20 cellular contexts compared by ENCODE assay signal in genomic region chr9:131129183-131129582, GRCh38. TPM values are rescaled to one million over a fixed set of nuclear protein-coding genes. Genes with fewer than 3 reads are reported as not detected.
DNase-seq lines count a peak whose midpoint lies in the region; ATAC-seq and TF ChIP-seq lines count a peak whose summit lies in the region.
"Had no signal": no experiment of that assay in that cellular context is flagged by ENCODE, and none has a peak within 500 bp of the region (broad histone marks: within the 10 kb centered on the region; RNA-seq: fewer than 3 reads in every experiment).

No MANE protein-coding gene starts in this region.

- no peak overlapping the region for H3K9ac ChIP-seq in Loucy (ENCODE audit: low read depth, low read length, poor library complexity, severe bottlenecking)
- H3K9ac ChIP-seq: BLaER1, GM23248 had no signal

- peak overlapping the region; percentile 37 for H3K4me2 ChIP-seq in Loucy (ENCODE audit: low read depth, low read length, poor library complexity, severe bottlenecking)
- H3K4me2 ChIP-seq: BLaER1 had no signal

- H3K4me1 ChIP-seq in Loucy (ENCODE audit: insufficient read depth, low read length, poor library complexity, severe bottlenecking), result peaks cover 9% of the 10 kb centered on the region

- ATAC-seq in activated CD4-positive, alpha-beta T cell treated with anti-CD3 and anti-CD28 coated beads for 36 hours, result no peak
- no peak for ATAC-seq in activated CD8-positive, alpha-beta T cell treated with anti-CD3 and anti-CD28 coated beads for 36 hours
- ATAC-seq in activated CD8-positive, alpha-beta T cell treated with anti-CD3 and anti-CD28 coated beads, Interleukin-2, amount 10 ng/mL, durations not matched to agents 7 days and 5 days, result no peak
- ATAC-seq in activated T-cell treated with anti-CD3 and anti-CD28 coated beads, Interleukin-2, amount 50 U/mL, for 72 hours (replicated peaks in 1 of 2), result no peak
- ATAC-seq: GM12878 had no signal

- POLR2A ChIA-PET in activated CD4-positive, alpha-beta T cell treated with anti-CD3 and anti-CD28 coated beads for 36 hours (lab: Charles Lee), result no interaction called here
- POLR2A ChIA-PET in activated CD8-positive, alpha-beta T cell treated with anti-CD3 and anti-CD28 coated beads for 36 hours (lab: Charles Lee), result interaction anchor here (0.9 to 1.5 kb wide), 3 partner anchors 11 to 137 kb away, joined by 3 to 5 read pairs (median 3); no protein-coding TSS in a partner anchor
- POLR2A ChIA-PET in activated CD8-positive, alpha-beta T cell treated with anti-CD3 and anti-CD28 coated beads, Interleukin-2, amount 10 ng/mL, durations not matched to agents 7 days and 5 days (lab: Charles Lee), result no interaction called here

- peaks cover 10% of the 10 kb centered on the region for H4K20me1 ChIP-seq in Loucy (ENCODE audit: insufficient read depth, low read length, poor library complexity, severe bottlenecking)

- DNase-seq in activated CD4-positive, alpha-beta T cell treated with anti-CD3 and anti-CD28 coated beads for 36 hours, result no peak
- DNase-seq in activated CD4-positive, alpha-beta T cell treated with anti-CD3 and anti-CD28 coated beads for 1 hour, result no peak
- no peak for DNase-seq in activated CD8-positive, alpha-beta T cell treated with anti-CD3 and anti-CD28 coated beads for 36 hours
- DNase-seq in activated CD8-positive, alpha-beta T cell treated with anti-CD3 and anti-CD28 coated beads, Interleukin-2, amount 10 ng/mL, durations not matched to agents 7 days and 5 days, result no peak
- no peak for DNase-seq in activated T-cell treated with anti-CD3 and anti-CD28 coated beads, Interleukin-2, amount 50 U/mL, for 72 hours
- no peak for DNase-seq in activated T-cell treated with anti-CD3 and anti-CD28 coated beads, Interleukin-2, amount 50 U/mL, for 48 hours
- no peak for DNase-seq in NK-92 treated with Interleukin-12 subunit alpha and Interleukin-12 subunit beta, amount 100 ng/mL, for 24 hours (lab: John Stamatoyannopoulos, UW)
- DNase-seq: CD4-positive, CD25-positive, alpha-beta regulatory T cell; CD8-positive, alpha-beta memory T cell; DMS 273 treated with DMSO at 0.1 percent for 48 hours; DMS79; EL; GDM1; GM23248; H7; HCEC 1CT had no signal

- H3F3A ChIP-seq in Loucy (ENCODE audit: low read depth), result no peaks in the 10 kb centered on the region

- H3K4me3 Mint-ChIP-seq in activated CD4-positive, alpha-beta T cell treated with anti-CD3 and anti-CD28 coated beads for 36 hours, result no peak overlapping the region
- H3K4me3 Mint-ChIP-seq in activated CD8-positive, alpha-beta T cell treated with anti-CD3 and anti-CD28 coated beads for 36 hours, result no peak overlapping the region
- no peak overlapping the region for H3K4me3 Mint-ChIP-seq in activated CD8-positive, alpha-beta T cell treated with anti-CD3 and anti-CD28 coated beads, Interleukin-2, amount 10 ng/mL, durations not matched to agents 7 days and 5 days
- H3K4me3 Mint-ChIP-seq in activated T-cell treated with anti-CD3 and anti-CD28 coated beads, Interleukin-2, amount 50 U/mL, for 72 hours, result no peak overlapping the region
- H3K4me3 Mint-ChIP-seq: B cell; CD8-positive, alpha-beta memory T cell had no signal

- no peaks in the 10 kb centered on the region for H3K9me3 Mint-ChIP-seq in activated CD4-positive, alpha-beta T cell treated with anti-CD3 and anti-CD28 coated beads for 36 hours (ENCODE audit: low read depth)
- H3K9me3 Mint-ChIP-seq in activated CD8-positive, alpha-beta T cell treated with anti-CD3 and anti-CD28 coated beads for 36 hours, result no peaks in the 10 kb centered on the region
- H3K9me3 Mint-ChIP-seq in activated CD8-positive, alpha-beta T cell treated with anti-CD3 and anti-CD28 coated beads, Interleukin-2, amount 10 ng/mL, durations not matched to agents 7 days and 5 days (ENCODE audit: insufficient read depth), result no peaks in the 10 kb centered on the region
- no peaks in the 10 kb centered on the region for H3K9me3 Mint-ChIP-seq in activated T-cell treated with anti-CD3 and anti-CD28 coated beads, Interleukin-2, amount 50 U/mL, for 72 hours
- H3K9me3 Mint-ChIP-seq: CD4-positive, CD25-positive, alpha-beta regulatory T cell; CD8-positive, alpha-beta memory T cell had no signal

- peaks cover 49% of the 10 kb centered on the region for H3K79me2 ChIP-seq in Loucy (ENCODE audit: insufficient read depth, low read length)

- CTCF ChIA-PET in activated CD4-positive, alpha-beta T cell treated with anti-CD3 and anti-CD28 coated beads for 36 hours (lab: Charles Lee), result no interaction called here
- CTCF ChIA-PET in activated CD8-positive, alpha-beta T cell treated with anti-CD3 and anti-CD28 coated beads for 36 hours (lab: Charles Lee), result no interaction called here
- CTCF ChIA-PET in activated CD8-positive, alpha-beta T cell treated with anti-CD3 and anti-CD28 coated beads, Interleukin-2, amount 10 ng/mL, durations not matched to agents 7 days and 5 days (lab: Charles Lee), result no interaction called here

- no peaks in the 10 kb centered on the region for H3K9me3 ChIP-seq in Loucy (ENCODE audit: insufficient read depth, low read depth, low read length)
- H3K9me3 ChIP-seq: BLaER1 had no signal

- H3K27ac Mint-ChIP-seq in activated CD4-positive, alpha-beta T cell treated with anti-CD3 and anti-CD28 coated beads for 36 hours, result peak overlapping the region; percentile 3
- H3K27ac Mint-ChIP-seq in activated CD8-positive, alpha-beta T cell treated with anti-CD3 and anti-CD28 coated beads for 36 hours, result peak overlapping the region; percentile 9
- no peak overlapping the region for H3K27ac Mint-ChIP-seq in activated CD8-positive, alpha-beta T cell treated with anti-CD3 and anti-CD28 coated beads, Interleukin-2, amount 10 ng/mL, durations not matched to agents 7 days and 5 days
- peak overlapping the region; percentile 4 for H3K27ac Mint-ChIP-seq in activated T-cell treated with anti-CD3 and anti-CD28 coated beads, Interleukin-2, amount 50 U/mL, for 72 hours
- H3K27ac Mint-ChIP-seq: B cell; CD4-positive, CD25-positive, alpha-beta regulatory T cell had no signal

- H3K27me3 ChIP-seq in Loucy (ENCODE audit: insufficient read depth, low read length, poor library complexity, severe bottlenecking), result no peaks in the 10 kb centered on the region
- H3K27me3 ChIP-seq: BLaER1 had no signal

- H3K9me2 ChIP-seq in Loucy (replicated peaks; ENCODE audit: low read depth, low read length), result no peaks in the 10 kb centered on the region

- H3K36me3 Mint-ChIP-seq in activated CD4-positive, alpha-beta T cell treated with anti-CD3 and anti-CD28 coated beads for 36 hours (ENCODE audit: low read depth), result peaks cover 56% of the 10 kb centered on the region
- H3K36me3 Mint-ChIP-seq in activated CD8-positive, alpha-beta T cell treated with anti-CD3 and anti-CD28 coated beads for 36 hours (ENCODE audit: low read depth), result peaks cover 48% of the 10 kb centered on the region
- peaks cover 48% of the 10 kb centered on the region for H3K36me3 Mint-ChIP-seq in activated CD8-positive, alpha-beta T cell treated with anti-CD3 and anti-CD28 coated beads, Interleukin-2, amount 10 ng/mL, durations not matched to agents 7 days and 5 days (ENCODE audit: low read depth)
- peaks cover 15 to 32% of the 10 kb centered on the region in 2 donors for H3K36me3 Mint-ChIP-seq in activated T-cell treated with anti-CD3 and anti-CD28 coated beads, Interleukin-2, amount 50 U/mL, for 72 hours (ENCODE audit: insufficient read depth in 2 of 2)

- H3K27me3 Mint-ChIP-seq in activated CD4-positive, alpha-beta T cell treated with anti-CD3 and anti-CD28 coated beads for 36 hours, result no peaks in the 10 kb centered on the region
- H3K27me3 Mint-ChIP-seq in activated CD8-positive, alpha-beta T cell treated with anti-CD3 and anti-CD28 coated beads for 36 hours, result no peaks in the 10 kb centered on the region
- H3K27me3 Mint-ChIP-seq in activated CD8-positive, alpha-beta T cell treated with anti-CD3 and anti-CD28 coated beads, Interleukin-2, amount 10 ng/mL, durations not matched to agents 7 days and 5 days (ENCODE audit: low read depth), result no peaks in the 10 kb centered on the region
- no peaks in the 10 kb centered on the region for H3K27me3 Mint-ChIP-seq in activated T-cell treated with anti-CD3 and anti-CD28 coated beads, Interleukin-2, amount 50 U/mL, for 72 hours (ENCODE audit: low read depth)
- H3K27me3 Mint-ChIP-seq: B cell; CD8-positive, alpha-beta memory T cell had no signal

- intact Hi-C loops in activated CD4-positive, alpha-beta T cell treated with anti-CD3 and anti-CD28 coated beads for 36 hours (cut with DNase I, micrococcal nuclease), result loop anchor here (5.0 to 10.0 kb wide), 5 partner anchors 606 to 1813 kb away; partner anchors contain the start of genes MED27 (in 2 of the 2), GTF3C4 (in 1 of the 2) and TSC1 (in 1 of the 2)
- intact Hi-C loops in activated CD8-positive, alpha-beta T cell treated with anti-CD3 and anti-CD28 coated beads for 36 hours (cut with micrococcal nuclease), result no loop called here

- no peak overlapping the region for H2AFZ ChIP-seq in Loucy (ENCODE audit: low read length)
- H2AFZ ChIP-seq: GM23248 had no signal

- H3K4me1 Mint-ChIP-seq in activated CD4-positive, alpha-beta T cell treated with anti-CD3 and anti-CD28 coated beads for 36 hours, result peaks cover 33% of the 10 kb centered on the region
- peaks cover 34% of the 10 kb centered on the region for H3K4me1 Mint-ChIP-seq in activated CD8-positive, alpha-beta T cell treated with anti-CD3 and anti-CD28 coated beads for 36 hours (ENCODE audit: low read depth)
- peaks cover 29% of the 10 kb centered on the region for H3K4me1 Mint-ChIP-seq in activated CD8-positive, alpha-beta T cell treated with anti-CD3 and anti-CD28 coated beads, Interleukin-2, amount 10 ng/mL, durations not matched to agents 7 days and 5 days (ENCODE audit: low read depth)
- H3K4me1 Mint-ChIP-seq in activated T-cell treated with anti-CD3 and anti-CD28 coated beads, Interleukin-2, amount 50 U/mL, for 72 hours (ENCODE audit: low read depth), result peaks cover 42% of the 10 kb centered on the region

- TF ChIP-seq CTCF in activated CD8-positive, alpha-beta T cell treated with anti-CD3 and anti-CD28 coated beads for 36 hours (IDR thresholded peaks at IDR 0.05), result no peak
- TF ChIP-seq CTCF in Loucy (conservative IDR thresholded peaks at IDR 0.05; ENCODE audit: low read length), result no peak

- peaks cover 31% of the 10 kb centered on the region; the same call in 1 of the 2 replicates for H3K36me3 ChIP-seq in Loucy (ENCODE audit: insufficient read depth, low read length)

- no peak overlapping the region for H3K4me3 ChIP-seq in Loucy (ENCODE audit: low read length, poor library complexity, severe bottlenecking)
- H3K4me3 ChIP-seq: BLaER1, GM12878, GM23248 had no signal

RNA-seq across cellular contexts. Expression of gene NUP214, which starts 3.8 kb away (rescaled TPM):
- 10 to 100 TPM; 61.4 to 97.7 TPM for total RNA-seq in activated CD4-positive, alpha-beta T cell treated with anti-CD3 and anti-CD28 coated beads for 36 hours
- 10 to 100 TPM; 57.6 to 58.3 TPM for total RNA-seq in activated CD8-positive, alpha-beta T cell treated with anti-CD3 and anti-CD28 coated beads for 36 hours
- 10 to 100 TPM; 61.3 to 63.5 TPM for total RNA-seq in activated CD8-positive, alpha-beta T cell treated with anti-CD3 and anti-CD28 coated beads, Interleukin-2, amount 10 ng/mL, durations not matched to agents 7 days and 5 days
- 10 to 100 TPM; 67.6 to 78.5 TPM for total RNA-seq in activated T-cell treated with anti-CD3 and anti-CD28 coated beads, Interleukin-2, amount 50 U/mL, for 72 hours

RNA-seq across cellular contexts. Expression of gene AIF1L, which starts 32.9 kb away (rescaled TPM):
- 1 to 10 TPM; 1.0 to 1.4 TPM for total RNA-seq in activated CD4-positive, alpha-beta T cell treated with anti-CD3 and anti-CD28 coated beads for 36 hours
- total RNA-seq in activated CD8-positive, alpha-beta T cell treated with anti-CD3 and anti-CD28 coated beads for 36 hours, result 1 to 10 TPM in 1 of 2 experiments, under 1 TPM in 1; 0.72 to 1.9 TPM
- total RNA-seq in activated CD8-positive, alpha-beta T cell treated with anti-CD3 and anti-CD28 coated beads, Interleukin-2, amount 10 ng/mL, durations not matched to agents 7 days and 5 days, result under 1 TPM; 0.29 to 0.31 TPM
- total RNA-seq in activated T-cell treated with anti-CD3 and anti-CD28 coated beads, Interleukin-2, amount 50 U/mL, for 72 hours, result under 1 TPM; 0.53 to 0.89 TPM
- total RNA-seq: B cell, GM23248 had no signal
